Comparison of ENCODE assay signal across 10 cellular contexts in genomic region chr21:31018232-31018631, GRCh38. TPM values are rescaled to one million over a fixed set of nuclear protein-coding genes. Genes with fewer than 3 reads are reported as not detected.
"Had no signal": no experiment of that assay in that cellular context is flagged by ENCODE, and none has a peak within 500 bp of the region (broad histone marks: within the 10 kb centered on the region; RNA-seq: fewer than 3 reads in every experiment).

No MANE protein-coding gene starts in this region.

- H3K9ac ChIP-seq: GM23248 had no signal

- H3K9me3 ChIP-seq: HAP-1 had no signal

- H3K4me3 ChIP-seq: GM23248, HAP-1 had no signal

- H2AFZ ChIP-seq: GM23248 had no signal

- H3K27ac ChIP-seq: GM23248 had no signal

- H3K36me3 ChIP-seq: HAP-1 had no signal

- DNase-seq: GM23248, GOT3, H7, KG1 had no signal

- ATAC-seq: HCT116 had no signal

- H3K4me1 ChIP-seq: HAP-1 had no signal

- FAIRE-seq: HTR-8/SVneo had no signal

RNA-seq across cellular contexts. Expression of gene KRTAP19-8, which starts 20.0 kb away (rescaled TPM):
- total RNA-seq: GM23248, H4, H7, HT-29 had no signal
- polyA plus RNA-seq: GM23248, IgD-negative memory B cell had no signal
